Comparison of ENCODE assay signal across 1 cellular context in the genomic region with DNA sequence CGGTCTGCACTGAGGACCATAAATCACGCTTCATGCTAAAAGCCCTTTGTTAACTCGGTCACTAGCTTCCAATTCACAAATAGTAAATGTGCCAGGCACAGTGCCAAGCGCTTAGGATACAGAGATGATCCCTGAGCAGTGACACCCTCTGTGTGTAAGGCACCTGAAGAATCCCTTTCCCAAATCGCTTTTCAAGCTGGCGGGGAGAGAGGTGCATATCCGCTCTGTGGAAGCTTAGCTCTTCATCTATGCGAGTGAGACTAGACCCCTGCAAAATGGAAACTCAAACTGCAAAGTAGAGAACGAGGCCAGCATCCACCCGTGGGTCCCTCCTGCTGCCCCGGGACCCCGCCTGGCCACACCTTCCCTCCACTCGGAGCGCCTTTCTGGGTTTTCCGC.
TF ChIP-seq lines count a peak whose summit lies in the region.

No MANE protein-coding gene starts in this region.

TF ChIP-seq in GM12878, 131 proteins besides CTCF, POLR2A, EP300 and RAD21 (continued from another document):
- TF ChIP-seq, protein P1, sequence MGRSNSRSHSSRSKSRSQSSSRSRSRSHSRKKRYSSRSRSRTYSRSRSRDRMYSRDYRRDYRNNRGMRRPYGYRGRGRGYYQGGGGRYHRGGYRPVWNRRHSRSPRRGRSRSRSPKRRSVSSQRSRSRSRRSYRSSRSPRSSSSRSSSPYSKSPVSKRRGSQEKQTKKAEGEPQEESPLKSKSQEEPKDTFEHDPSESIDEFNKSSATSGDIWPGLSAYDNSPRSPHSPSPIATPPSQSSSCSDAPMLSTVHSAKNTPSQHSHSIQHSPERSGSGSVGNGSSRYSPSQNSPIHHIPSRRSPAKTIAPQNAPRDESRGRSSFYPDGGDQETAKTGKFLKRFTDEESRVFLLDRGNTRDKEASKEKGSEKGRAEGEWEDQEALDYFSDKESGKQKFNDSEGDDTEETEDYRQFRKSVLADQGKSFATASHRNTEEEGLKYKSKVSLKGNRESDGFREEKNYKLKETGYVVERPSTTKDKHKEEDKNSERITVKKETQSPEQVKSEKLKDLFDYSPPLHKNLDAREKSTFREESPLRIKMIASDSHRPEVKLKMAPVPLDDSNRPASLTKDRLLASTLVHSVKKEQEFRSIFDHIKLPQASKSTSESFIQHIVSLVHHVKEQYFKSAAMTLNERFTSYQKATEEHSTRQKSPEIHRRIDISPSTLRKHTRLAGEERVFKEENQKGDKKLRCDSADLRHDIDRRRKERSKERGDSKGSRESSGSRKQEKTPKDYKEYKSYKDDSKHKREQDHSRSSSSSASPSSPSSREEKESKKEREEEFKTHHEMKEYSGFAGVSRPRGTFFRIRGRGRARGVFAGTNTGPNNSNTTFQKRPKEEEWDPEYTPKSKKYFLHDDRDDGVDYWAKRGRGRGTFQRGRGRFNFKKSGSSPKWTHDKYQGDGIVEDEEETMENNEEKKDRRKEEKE (IDR thresholded peaks at IDR 0.05) = no peak
- TF ChIP-seq SMARCA5 (IDR thresholded peaks at IDR 0.05) (no peak), POU2F2 (IDR thresholded peaks at IDR 0.05; ENCODE audit: borderline replicate concordance, low read depth, low read length) (no peak)
TF ChIP-seq in GM12878: peak in this region for 1.
